In the genomic region with DNA sequence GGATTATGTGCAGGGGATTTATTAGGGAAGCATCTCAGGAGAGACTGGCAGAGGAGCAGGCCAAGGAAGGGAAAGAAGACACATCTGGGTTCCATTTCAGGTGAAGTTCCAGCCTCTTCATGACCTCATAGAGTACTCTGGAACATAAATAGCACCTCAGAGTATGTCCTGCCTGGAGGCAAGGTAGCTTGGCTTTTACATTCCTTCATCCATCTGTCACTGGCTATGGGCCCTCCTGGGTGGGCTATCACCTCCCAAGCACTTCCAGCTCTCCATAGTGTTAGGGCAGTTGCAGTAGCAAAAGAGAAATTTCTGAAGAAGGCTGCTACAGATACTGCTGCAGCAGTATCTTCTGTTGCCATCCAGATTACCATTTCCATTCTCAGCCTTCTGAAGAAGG, we compare ENCODE assay signal across 23 cellular contexts.
"Had no signal": no experiment of that assay in that cellular context is flagged by ENCODE, and none has a peak within 500 bp of the region (broad histone marks: within the 10 kb centered on the region; RNA-seq: fewer than 3 reads in every experiment).

No MANE protein-coding gene starts in this region.

- H3K27me3 ChIP-seq: MG63, SJSA1 had no signal

- H3K9me3 ChIP-seq: MG63, SJSA1 had no signal

- H3K36me3 ChIP-seq: MG63, SJSA1 had no signal

- H3K27ac ChIP-seq: SK-N-MC had no signal

- FAIRE-seq: RCC 7860 had no signal

- H3K4me3 ChIP-seq: MG63, SJSA1, SK-N-MC had no signal

- DNase-seq: IMR-90, Karpas-422, KG1, MG63, NCI-H1092, NCI-H1105 treated with DMSO at 0.1 percent for 48 hours, NCI-H1417 treated with DMSO at 0.1 percent for 48 hours, NCI-H146, NCI-H1694 treated with DMSO at 0.1 percent for 48 hours, NCI-H1930, NCI-H2081 treated with DMSO at 0.1 percent for 48 hours, NCI-H2171, NCI-H226, NCI-H446 treated with DMSO at 0.1 percent for 48 hours, NCI-H510A treated with DMSO at 0.1 percent for 48 hours, NCI-H526 treated with DMSO at 0.1 percent for 48 hours, NCI-H774, Right ventricle myocardium superior, RPMI8226, SIG-M5 had no signal
